Comparison of ENCODE assay signal across 30 cellular contexts in genomic region chr1:182957902-182958395, GRCh38. TPM values are rescaled to one million over a fixed set of nuclear protein-coding genes. Genes with fewer than 3 reads are reported as not detected.
"Had no signal": no experiment of that assay in that cellular context is flagged by ENCODE, and none has a peak within 500 bp of the region (broad histone marks: within the 10 kb centered on the region; RNA-seq: fewer than 3 reads in every experiment).

No MANE protein-coding gene starts in this region.

- H3K4me3 ChIP-seq: gastrocnemius medialis, skin epidermis, testis, transverse colon had no signal

- H3K27me3 ChIP-seq: testis had no signal

- H3K36me3 ChIP-seq: gastrocnemius medialis, transverse colon had no signal

- ATAC-seq: activated naive CD4-positive, alpha-beta T cell treated with anti-CD3 and anti-CD28 coated beads, Interleukin-2, amount 50 U/mL, for 72 hours; activated T-cell treated with anti-CD3 and anti-CD28 coated beads, Interleukin-2, amount 50 U/mL, for 72 hours; gastrocnemius medialis; left cardiac atrium; left ventricle myocardium superior; naive thymus-derived CD8-positive, alpha-beta T cell; sciatic nerve; stimulated activated naive CD8-positive, alpha-beta T cell treated with anti-CD3 and anti-CD28 coated beads, Interleukin-15, Interleukin-2, amounts not matched to agents 100 U/mL and 50 U/mL, for 24 hours had no signal

- H3K9me3 ChIP-seq: gastrocnemius medialis, testis, transverse colon had no signal

- H3K4me3 Mint-ChIP-seq: activated T-cell treated with anti-CD3 and anti-CD28 coated beads, Interleukin-2, amount 50 U/mL, for 72 hours; central memory CD8-positive, alpha-beta T cell; dendritic cell treated with granulocyte-macrophage colony-stimulating factor and Interleukin-4, amounts not matched to agents 40 ng/mL and 50 ng/mL, for 4 days; mesothelial cell of epicardium; naive thymus-derived CD8-positive, alpha-beta T cell; neural crest cell; T-helper 2 cell treated with Interferon-gamma antibody and Interleukin-4, amounts not matched to agents 5 μg/mL and 100 μg/mL, for 36 hours had no signal

- H3K27ac Mint-ChIP-seq: activated naive CD4-positive, alpha-beta T cell treated with anti-CD3 and anti-CD28 coated beads, Interleukin-2, amount 50 U/mL, for 72 hours; activated T-cell treated with anti-CD3 and anti-CD28 coated beads, Interleukin-2, amount 50 U/mL, for 72 hours; dendritic cell treated with granulocyte-macrophage colony-stimulating factor and Interleukin-4, amounts not matched to agents 40 ng/mL and 50 ng/mL, for 4 days; mesothelial cell of epicardium; T-helper 2 cell treated with Interferon-gamma antibody and Interleukin-4, amounts not matched to agents 5 μg/mL and 100 μg/mL, for 36 hours had no signal

- H3K27ac ChIP-seq: gastrocnemius medialis, skin epidermis, testis, transverse colon had no signal

- H3K36me3 Mint-ChIP-seq: activated naive CD4-positive, alpha-beta T cell treated with anti-CD3 and anti-CD28 coated beads, Interleukin-2, amount 50 U/mL, for 72 hours; mesothelial cell of epicardium had no signal

- H3K4me1 ChIP-seq: testis had no signal

- H3K4me1 Mint-ChIP-seq: central memory CD8-positive, alpha-beta T cell had no signal

- DNase-seq: activated CD4-positive, alpha-beta T cell treated with anti-CD3 and anti-CD28 coated beads for 4 hours; activated CD4-positive, alpha-beta T cell treated with anti-CD3 and anti-CD28 coated beads, Interleukin-2, amount 50 U/mL, for 4 hours; activated naive CD4-positive, alpha-beta T cell; activated T-cell treated with anti-CD3 and anti-CD28 coated beads for 4 hours; activated T-cell treated with anti-CD3 and anti-CD28 coated beads, Interleukin-2, amount 50 U/mL, for 72 hours; effector memory CD4-positive, alpha-beta T cell; erythroblast; gastrocnemius medialis; glutamatergic neuron; left cardiac atrium; left ventricle myocardium superior; naive thymus-derived CD8-positive, alpha-beta T cell; stimulated activated CD4-positive, alpha-beta T cell treated with anti-CD3 and anti-CD28 coated beads, Interleukin-12 subunit alpha, Interleukin-12 subunit beta, amount 100 ng/mL, for 4 hours; stimulated activated CD4-positive, alpha-beta T cell treated with anti-CD3 and anti-CD28 coated beads, Interleukin-4, amount 100 ng/mL, for 1 hour; stimulated activated naive CD8-positive, alpha-beta T cell treated with anti-CD3 and anti-CD28 coated beads, Interleukin-15, Interleukin-2, amounts not matched to agents 100 U/mL and 50 U/mL, for 24 hours; T-helper 1 cell; testis; transverse colon had no signal

- H3K9me3 Mint-ChIP-seq: activated naive CD4-positive, alpha-beta T cell treated with anti-CD3 and anti-CD28 coated beads, Interleukin-2, amount 50 U/mL, for 72 hours; activated T-cell treated with anti-CD3 and anti-CD28 coated beads, Interleukin-2, amount 50 U/mL, for 72 hours; central memory CD8-positive, alpha-beta T cell; mesothelial cell of epicardium; neural crest cell; T-helper 2 cell treated with Interferon-gamma antibody and Interleukin-4, amounts not matched to agents 5 μg/mL and 100 μg/mL, for 36 hours had no signal

RNA-seq across cellular contexts. Expression of gene SHCBP1L, which starts 5.0 kb away (rescaled TPM):
- total RNA-seq: activated naive CD4-positive, alpha-beta T cell treated with anti-CD3 and anti-CD28 coated beads, Interleukin-2, amount 50 U/mL, for 72 hours; activated T-cell treated with anti-CD3 and anti-CD28 coated beads, Interleukin-2, amount 50 U/mL, for 72 hours; bronchial epithelial cell; gastrocnemius medialis; left cardiac atrium; left ventricle myocardium superior; lung microvascular endothelial cell; mesothelial cell of epicardium; naive thymus-derived CD8-positive, alpha-beta T cell; neural crest cell; pulmonary artery endothelial cell; sciatic nerve; transverse colon had no signal
- polyA plus RNA-seq: keratinocyte; naive thymus-derived CD8-positive, alpha-beta T cell had no signal
